Comparison of ENCODE assay signal across 16 cellular contexts in the genomic region with DNA sequence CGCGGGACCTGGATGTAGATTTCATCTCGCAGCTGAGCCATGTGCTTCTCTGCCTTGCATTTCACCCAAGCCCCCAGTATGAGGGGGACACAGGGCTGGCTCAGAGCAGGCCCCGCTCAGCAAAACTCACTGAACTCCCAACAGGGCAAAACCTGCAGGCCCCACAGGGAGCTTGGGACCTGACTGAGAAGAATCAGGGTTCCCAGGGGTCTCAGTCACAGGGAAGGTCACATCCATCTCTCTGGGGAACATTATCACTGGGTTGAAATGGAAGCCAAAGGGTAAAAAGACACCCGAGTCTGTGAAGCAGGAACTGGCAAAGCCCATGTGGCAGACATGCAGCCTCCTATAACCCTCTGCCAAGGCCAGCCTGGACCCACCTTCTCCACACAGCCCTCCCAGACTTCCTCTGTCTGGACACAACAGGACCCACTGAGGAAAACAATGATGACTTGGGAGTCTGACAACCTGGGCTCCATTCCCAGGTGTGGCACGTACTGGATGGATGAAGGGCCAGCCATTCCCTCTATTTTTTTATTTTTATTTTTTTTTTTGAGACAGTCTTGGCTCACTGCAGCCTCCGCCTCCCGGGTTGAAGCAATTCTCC. TPM values are rescaled to one million over a fixed set of nuclear protein-coding genes. Genes with fewer than 3 reads are reported as not detected.
A peak's percentile ranks its signal among the peaks of the same experiment; 100 is the strongest.
DNase-seq lines count a peak whose midpoint lies in the region; ATAC-seq, FAIRE-seq and TF ChIP-seq lines count a peak whose summit lies in the region.
"Had no signal": no experiment of that assay in that cellular context is flagged by ENCODE, and none has a peak within 500 bp of the region (broad histone marks: within the 10 kb centered on the region; RNA-seq: fewer than 3 reads in every experiment).

No MANE protein-coding gene starts in this region.

- H3K9me3 ChIP-seq in esophagus muscularis mucosa (no peaks in the 10 kb centered on the region), osteoblast (ENCODE audit: low read depth, low read length) (no peaks in the 10 kb centered on the region), tibial artery (no peaks in the 10 kb centered on the region), HepG2 (ENCODE audit: low read length) (no peaks in the 10 kb centered on the region), MM.1S (replicated peaks; ENCODE audit: insufficient read depth, low read length) (no peaks in the 10 kb centered on the region)

- no peak overlapping the region for H3K4me2 ChIP-seq in osteoblast (ENCODE audit: insufficient read depth, low read length)
- no peak overlapping the region for H3K4me2 ChIP-seq in HepG2 (ENCODE audit: low read depth, low read length)
- no peak overlapping the region for H3K4me2 ChIP-seq in MM.1S (ENCODE audit: low read depth, low read length)
- H3K4me2 ChIP-seq: neural progenitor cell had no signal

- H3K4me3 ChIP-seq in esophagus muscularis mucosa (no peak overlapping the region), osteoblast (ENCODE audit: insufficient read depth, low read length) (no peak overlapping the region), tibial artery (no peak overlapping the region), HepG2 (replicated peaks in 1 of 3; ENCODE audit: insufficient read depth in 1 of 3, low read depth in 2 of 3, low read length in 3 of 3) (no peak overlapping the region), MM.1S (ENCODE audit: low read length) (no peak overlapping the region)
- H3K4me3 ChIP-seq: neural progenitor cell had no signal

- intact Hi-C loops in esophagus muscularis mucosa (cut with DNase I), result no loop called here
- intact Hi-C loops in tibial artery (cut with DNase I; ENCODE audit: low total_unique reads), result no loop called here
- intact Hi-C loops in HepG2 (cut with micrococcal nuclease; ENCODE audit: unreplicated experiment), result no loop called here

- no peak for ATAC-seq in HepG2
- ATAC-seq: stimulated activated naive B cell treated with anti-CD40 and anti-IgM and Interleukin-4, amounts not matched to agents 10 μg/mL and 1 μg/mL and 100 μg/mL, for 72 hours had no signal

- H3K79me2 ChIP-seq in osteoblast (ENCODE audit: insufficient read depth, low read length) (peaks cover 92% of the 10 kb centered on the region), HepG2 (ENCODE audit: insufficient read depth, low read length) (peaks cover 14% of the 10 kb centered on the region), MM.1S (ENCODE audit: low read length) (no peaks in the 10 kb centered on the region)

- H3K9ac ChIP-seq in HepG2 (ENCODE audit: insufficient read depth, low read depth, low read length) (no peak overlapping the region), MM.1S (ENCODE audit: low read length) (no peak overlapping the region)
- H3K9ac ChIP-seq: neural progenitor cell had no signal

- TF ChIP-seq RAD21 in HepG2 (CRISPR knock-in tag; IDR thresholded peaks at IDR 0.05), result no peak

- no TSS peak for BruUV-seq in HepG2 (replicated peaks; lab: Mats Ljungman, UMichigan)

- peaks cover 23% of the 10 kb centered on the region for H4K20me1 ChIP-seq in osteoblast (ENCODE audit: insufficient read depth, low read length)
- H4K20me1 ChIP-seq in HepG2 (ENCODE audit: insufficient read depth, low read length), result no peaks in the 10 kb centered on the region
- H4K20me1 ChIP-seq in MM.1S (ENCODE audit: insufficient read depth, low read length), result no peaks in the 10 kb centered on the region

- TF ChIP-seq POLR2A in esophagus muscularis mucosa (IDR thresholded peaks at IDR 0.05; ENCODE audit: low read depth) (no peak), HepG2 (IDR thresholded peaks at IDR 0.05; ENCODE audit: insufficient read depth in 1 of 2, low read depth in 2 of 2, low read length in 2 of 2) (no peak)

- no peak for FAIRE-seq in HepG2 (lab: Jason Lieb, UNC)

- no peaks in the 10 kb centered on the region for H3K27me3 ChIP-seq in esophagus muscularis mucosa
- no peaks in the 10 kb centered on the region for H3K27me3 ChIP-seq in osteoblast (ENCODE audit: insufficient read depth, low read length)
- H3K27me3 ChIP-seq in tibial artery, result no peaks in the 10 kb centered on the region
- H3K27me3 ChIP-seq in HepG2 (ENCODE audit: control insufficient read depth in 1 of 2, insufficient read depth in 2 of 2, low read length in 2 of 2), result no peaks in the 10 kb centered on the region
- H3K27me3 ChIP-seq in MM.1S (replicated peaks; ENCODE audit: insufficient read depth, low read length), result peaks cover 8% of the 10 kb centered on the region
- H3K27me3 ChIP-seq: neural progenitor cell had no signal

- H3K4me1 ChIP-seq in esophagus muscularis mucosa (peaks cover 97 to 100% (median 100%) of the 10 kb centered on the region in 4 donors), osteoblast (ENCODE audit: insufficient read depth, low read length) (peaks cover 75% of the 10 kb centered on the region), tibial artery (peaks cover 16 to 100% (median 88%) of the 10 kb centered on the region in 4 donors), HepG2 (ENCODE audit: insufficient read depth, low read length) (peaks cover 89% of the 10 kb centered on the region), MM.1S (ENCODE audit: low read length) (no peaks in the 10 kb centered on the region)

- TF ChIP-seq EP300 in esophagus muscularis mucosa (IDR thresholded peaks at IDR 0.05) (no peak), HepG2 (IDR thresholded peaks at IDR 0.05; ENCODE audit: low read depth in 2 of 2, low read length in 2 of 2) (no peak), HepG2 (CRISPR knock-in tag; IDR thresholded peaks at IDR 0.05; ENCODE audit: borderline replicate concordance) (no peak)

- no peak for DNase-seq in RWPE1 (ENCODE audit: low spot score)
- DNase-seq in esophagus muscularis mucosa (ENCODE audit: extremely low spot score), result no peak
- DNase-seq in osteoblast (ENCODE audit: insufficient read length, low spot score, missing footprints), result peak; percentile 79
- no peak for DNase-seq in tibial artery
- DNase-seq in HepG2 (ENCODE audit: low spot score), result no peak
- DNase-seq in DMS153 (lab: John Stamatoyannopoulos, UW), result no peak
- DNase-seq in MM.1S, result no peak
- DNase-seq in NCI-H2196 treated with DMSO at 0.1 percent for 48 hours (lab: John Stamatoyannopoulos, UW; ENCODE audit: unreplicated experiment), result no peak
- DNase-seq: KG1; NCI-H1436 treated with DMSO at 0.1 percent for 48 hours; NCI-H510A treated with DMSO at 0.1 percent for 48 hours; stimulated activated naive B cell treated with anti-CD40 and anti-IgM and Interleukin-4, amounts not matched to agents 10 μg/mL and 1 μg/mL and 100 μg/mL, for 72 hours; SW 1271 had no signal

- in situ Hi-C loops in HepG2 (cut with HindIII; ENCODE audit: extremely low pct_ligation_motif_present, low pct_unique_long_range_greater_than_20kb), result no loop called here

- WGBS in esophagus muscularis mucosa, result 47% methylated on average over 8 of the region's 8 CpGs
- 86% methylated on average over 8 of the region's 8 CpGs for WGBS in HepG2 (ENCODE audit: low lambda C conversion rate)

- TF ChIP-seq CTCF in RWPE1 (conservative IDR thresholded peaks at IDR 0.05; ENCODE audit: low read depth) (no peak), esophagus muscularis mucosa (IDR thresholded peaks at IDR 0.05) (no peak), osteoblast (IDR thresholded peaks at IDR 0.05; ENCODE audit: extremely low read depth, low read depth, low read length) (no peak), tibial artery (IDR thresholded peaks at IDR 0.05) (no peak), HepG2 (CRISPR knock-in tag; IDR thresholded peaks at IDR 0.05) (no peak), MM.1S (IDR thresholded peaks at IDR 0.05; ENCODE audit: low read length) (no peak)

- H3K9me2 ChIP-seq in MM.1S (replicated peaks; ENCODE audit: insufficient read depth, low read length), result no peaks in the 10 kb centered on the region

- H3K27ac ChIP-seq in RWPE1 (peak overlapping the region; percentile 78), esophagus muscularis mucosa (replicated peaks in 1 of 4) (peak overlapping the region; percentile 93 to 99 (median 98)), osteoblast (ENCODE audit: low read depth, low read length) (peak overlapping the region; percentile 89), tibial artery (peak overlapping the region; percentile 96 to 97), HepG2 (ENCODE audit: extremely low read length, insufficient read depth, low read length) (no peak overlapping the region), MM.1S (ENCODE audit: low read length) (no peak overlapping the region)
- H3K27ac ChIP-seq: neural progenitor cell, VCaP had no signal

- POLR2A ChIA-PET in RWPE1 (lab: Yijun Ruan, JAX; ENCODE audit: low non-redundant PET) (no interaction called here), HepG2 (lab: Yijun Ruan, JAX) (interaction anchor here (6.4 kb wide), 1 partner anchor 10 kb away, joined by 105 read pairs; the partner anchor contains the start of gene HSPG2)

- CTCF ChIA-PET in RWPE1 (lab: Yijun Ruan, JAX) (interaction anchor here (0.6 kb wide), 1 partner anchor 110 kb away, joined by 3 read pairs; no protein-coding TSS in a partner anchor), HepG2 (lab: Yijun Ruan, JAX; ENCODE audit: low intra/inter-chr PET ratio, low total read pairs) (no interaction called here)

- H3K36me3 ChIP-seq in esophagus muscularis mucosa (peaks cover 0 to 7% (median 3%) of the 10 kb centered on the region in 4 donors), osteoblast (ENCODE audit: insufficient read depth, low read length) (peaks cover 41% of the 10 kb centered on the region), tibial artery (peaks cover 0 to 5% (median 0%) of the 10 kb centered on the region in 3 donors), HepG2 (replicated peaks in 1 of 2; ENCODE audit: control insufficient read depth in 1 of 2, insufficient read depth in 2 of 2, low read length in 2 of 2) (no peaks in the 10 kb centered on the region; a peak in 1 of 5 replicates), MM.1S (replicated peaks; ENCODE audit: insufficient read depth, low read length) (no peaks in the 10 kb centered on the region)
- H3K36me3 ChIP-seq: neural progenitor cell had no signal

- no peaks in the 10 kb centered on the region for H3F3A ChIP-seq in MM.1S (ENCODE audit: insufficient read depth, low read length)

- H2AFZ ChIP-seq in osteoblast (ENCODE audit: low read length), result no peak overlapping the region
- H2AFZ ChIP-seq in HepG2 (ENCODE audit: low read length), result no peak overlapping the region
- H2AFZ ChIP-seq in MM.1S (ENCODE audit: low read length), result no peak overlapping the region
- H2AFZ ChIP-seq: neural progenitor cell had no signal

RNA-seq across cellular contexts. Expression of gene HSPG2, which starts 11.7 kb away (rescaled TPM):
- total RNA-seq in esophagus muscularis mucosa (1,000 to 10,000 TPM in 1 of 4 donors, 100 to 1,000 TPM in 3; 414 to 1,199 (median 595) TPM), osteoblast (220 and 265 TPM in 2 replicates), HepG2 (2016; rRNA removed; fragmentation: Illumina TruSeq; extraction: Trizol) (5.6 and 9.1 TPM in 2 replicates)
- total RNA-seq in HepG2 (2016; cell fraction: cytosol; rRNA removed; fragmentation: Illumina TruSeq; extraction: Trizol; ENCODE audit: low read depth), result 4.1 and 4.6 TPM in 2 replicates
- 4.7 and 8.9 TPM in 2 replicates for total RNA-seq in HepG2 (2016; cell fraction: insoluble cytoplasmic fraction; rRNA removed; fragmentation: Illumina TruSeq; extraction: Trizol)
- total RNA-seq in HepG2 (2016; cell fraction: membrane; rRNA removed; fragmentation: Illumina TruSeq; extraction: Trizol), result 5.4 and 5.7 TPM in 2 replicates
- total RNA-seq in HepG2 (2016; cell fraction: nucleus; rRNA removed; fragmentation: Illumina TruSeq; extraction: Trizol), result 28.3 and 31.6 TPM in 2 replicates
- polyA plus RNA-seq in HepG2 (2011; rRNA removed), result 10.3 and 13.1 TPM in 2 replicates
- polyA plus RNA-seq in HepG2 (2011; cell fraction: cytosol; rRNA removed), result 3.8 and 6.6 TPM in 2 replicates
- polyA plus RNA-seq in HepG2 (2011; cell fraction: nucleus; rRNA removed), result 128 and 235 TPM in 2 replicates
- polyA plus RNA-seq in HepG2 (2012), result 17.9 and 25.0 TPM in 2 replicates
- 1.9 TPM in 2 replicates for polyA plus RNA-seq in HepG2 (2016; cell fraction: cytosol; fragmentation: Illumina TruSeq; extraction: Trizol; ENCODE audit: low read depth)
- 7.0 and 9.8 TPM in 2 replicates for polyA plus RNA-seq in HepG2 (2016; cell fraction: insoluble cytoplasmic fraction; fragmentation: Illumina TruSeq; extraction: Trizol; ENCODE audit: low read depth)
- polyA plus RNA-seq in HepG2 (2016; cell fraction: membrane; fragmentation: Illumina TruSeq; extraction: Trizol; ENCODE audit: low read depth), result 2.8 TPM in 2 replicates
- 78.2 and 78.5 TPM in 2 replicates for polyA plus RNA-seq in HepG2 (2016; cell fraction: nucleus; fragmentation: Illumina TruSeq; extraction: Trizol; ENCODE audit: insufficient read depth, low read depth)
- 24.8 and 26.5 TPM in 2 replicates for polyA minus RNA-seq in HepG2 (2011; rRNA and poly(A)+ RNA removed; ENCODE audit: low replicate concordance)
- polyA minus RNA-seq in HepG2 (2011; cell fraction: cytosol; rRNA and poly(A)+ RNA removed), result 17.5 and 18.6 TPM in 2 replicates
- polyA minus RNA-seq in HepG2 (2011; cell fraction: nucleus; rRNA and poly(A)+ RNA removed), result 39.8 and 42.6 TPM in 2 replicates

RNA-seq across cellular contexts. Expression of gene CELA3B, which starts 51.4 kb away (rescaled TPM):
- total RNA-seq in esophagus muscularis mucosa (not detected), osteoblast (not detected in 2 replicates), HepG2 (2016; rRNA removed; fragmentation: Illumina TruSeq; extraction: Trizol) (not detected in 2 replicates)
- not detected in 2 replicates for total RNA-seq in HepG2 (2016; cell fraction: cytosol; rRNA removed; fragmentation: Illumina TruSeq; extraction: Trizol; ENCODE audit: low read depth)
- not detected in 2 replicates for total RNA-seq in HepG2 (2016; cell fraction: insoluble cytoplasmic fraction; rRNA removed; fragmentation: Illumina TruSeq; extraction: Trizol)
- not detected in 2 replicates for total RNA-seq in HepG2 (2016; cell fraction: membrane; rRNA removed; fragmentation: Illumina TruSeq; extraction: Trizol)
- not detected in 2 replicates for total RNA-seq in HepG2 (2016; cell fraction: nucleus; rRNA removed; fragmentation: Illumina TruSeq; extraction: Trizol)
- polyA plus RNA-seq in HepG2 (2011; rRNA removed), result 0.34 TPM in 1 of 2 replicates, not detected in the other
- polyA plus RNA-seq in HepG2 (2011; cell fraction: cytosol; rRNA removed), result 0.06 TPM in 1 of 2 replicates, not detected in the other
- polyA plus RNA-seq in HepG2 (2011; cell fraction: nucleus; rRNA removed), result 0.21 TPM in 1 of 2 replicates, not detected in the other
- polyA plus RNA-seq in HepG2 (2012), result 0.24 TPM in 1 of 2 replicates, not detected in the other
- polyA plus RNA-seq in HepG2 (2016; cell fraction: cytosol; fragmentation: Illumina TruSeq; extraction: Trizol; ENCODE audit: low read depth), result not detected in 2 replicates
- polyA plus RNA-seq in HepG2 (2016; cell fraction: insoluble cytoplasmic fraction; fragmentation: Illumina TruSeq; extraction: Trizol; ENCODE audit: low read depth), result not detected in 2 replicates
- polyA plus RNA-seq in HepG2 (2016; cell fraction: membrane; fragmentation: Illumina TruSeq; extraction: Trizol; ENCODE audit: low read depth), result not detected in 2 replicates
- not detected in 2 replicates for polyA plus RNA-seq in HepG2 (2016; cell fraction: nucleus; fragmentation: Illumina TruSeq; extraction: Trizol; ENCODE audit: insufficient read depth, low read depth)
- polyA minus RNA-seq in HepG2 (2011; rRNA and poly(A)+ RNA removed; ENCODE audit: low replicate concordance), result 0.20 TPM in 1 of 2 replicates, not detected in the other
- polyA minus RNA-seq in HepG2 (2011; cell fraction: cytosol; rRNA and poly(A)+ RNA removed), result not detected in 2 replicates
- polyA minus RNA-seq in HepG2 (2011; cell fraction: nucleus; rRNA and poly(A)+ RNA removed), result 0.52 and 1.2 TPM in 2 replicates
- total RNA-seq: liver had no signal
- polyA plus RNA-seq: liver had no signal

Comparison
In these comparisons a context has a peak if more than half of its experiments do, and no peak if none do; other contexts are left out.
1. H3K27ac ChIP-seq: peak in RWPE1 (single experiment), esophagus muscularis mucosa (4 of 4), osteoblast (single experiment) and tibial artery (2 of 2); none in HepG2 (single experiment) and MM.1S (single experiment).